22 cellular contexts compared by ENCODE assay signal in genomic region chr2:156541706-156542105, GRCh38.
DNase-seq lines count a peak whose midpoint lies in the region; ATAC-seq and TF ChIP-seq lines count a peak whose summit lies in the region.
"Had no signal": no experiment of that assay in that cellular context is flagged by ENCODE, and none has a peak within 500 bp of the region (broad histone marks: within the 10 kb centered on the region; RNA-seq: fewer than 3 reads in every experiment).

No MANE protein-coding gene starts in this region.

- intact Hi-C loops in IMR-90 (cut with micrococcal nuclease), result no loop called here
- intact Hi-C loops in upper lobe of right lung (cut with DNase I), result no loop called here
- intact Hi-C loops in colonic mucosa (cut with DNase I), result no loop called here

- no peak overlapping the region for H3K9ac ChIP-seq in IMR-90 (ENCODE audit: low read depth, low read length)
- no peak overlapping the region for H3K9ac ChIP-seq in colonic mucosa (ENCODE audit: low read depth in 2 of 2, low read length in 2 of 2)
- H3K9ac ChIP-seq: BLaER1 treated with 17β-estradiol and CSF1 and Interleukin-3, amounts not matched to agents 10 nM and 100 nM; SK-N-SH had no signal

- H3K4me1 Mint-ChIP-seq in central memory CD8-positive, alpha-beta T cell, result peaks cover 4% of the 10 kb centered on the region
- peaks cover 52% of the 10 kb centered on the region for H3K4me1 Mint-ChIP-seq in osteocyte (ENCODE audit: unreplicated experiment)

- H2BK5ac ChIP-seq in IMR-90 (ENCODE audit: low read depth, low read length, poor library complexity, severe bottlenecking), result peak overlapping the region; percentile 34

- peak overlapping the region; percentile 28; the same call in 1 of the 2 replicates for H3K56ac ChIP-seq in IMR-90 (ENCODE audit: extremely low read depth, insufficient read depth, low read length)

- TF ChIP-seq POLR2A in IMR-90 (IDR thresholded peaks at IDR 0.05; ENCODE audit: low read depth, low read length), result no peak

- H3K4ac ChIP-seq in IMR-90 (ENCODE audit: low read depth, low read length), result no peak overlapping the region

- no peak overlapping the region for H2BK120ac ChIP-seq in IMR-90 (ENCODE audit: low read depth, low read length)

- no TSS peak for BruUV-seq in IMR-90 (replicated peaks; lab: Mats Ljungman, UMichigan)

- WGBS in IMR-90 (ENCODE audit: extremely low coverage in 2 of 2, insufficient read length in 1 of 2), 2 experiments, result no CpG with 5 or more reads among the region's 2 CpGs

- H3K23ac ChIP-seq in IMR-90 (ENCODE audit: low read depth, low read length), result no peak overlapping the region

- peak overlapping the region; percentile 47 for H3K4me2 ChIP-seq in IMR-90 (ENCODE audit: low read depth, low read length)
- H3K4me2 ChIP-seq: BLaER1 treated with 17β-estradiol and CSF1 and Interleukin-3, amounts not matched to agents 10 nM and 100 nM; SK-N-SH had no signal

- H2AK5ac ChIP-seq in IMR-90 (ENCODE audit: low read depth, low read length), result no peak overlapping the region

- no peak overlapping the region for H2BK15ac ChIP-seq in IMR-90 (ENCODE audit: low read depth, low read length)

- H3K4me3 ChIP-seq in IMR-90 (ENCODE audit: insufficient read depth, low read depth, low read length), result no peak overlapping the region
- H3K4me3 ChIP-seq in upper lobe of right lung, result no peak overlapping the region
- H3K4me3 ChIP-seq in colonic mucosa, result no peak overlapping the region
- H3K4me3 ChIP-seq: BLaER1 treated with 17β-estradiol and CSF1 and Interleukin-3, amounts not matched to agents 10 nM and 100 nM; HAP-1 had no signal

- POLR2A ChIA-PET in IMR-90 (lab: Charles Lee; ENCODE audit: unreplicated experiment), result interaction anchor here (0.6 kb wide), 1 partner anchor 11 kb away, joined by 13 read pairs; no protein-coding TSS in a partner anchor

- H3K79me1 ChIP-seq in IMR-90 (ENCODE audit: low read depth in 1 of 2, low read length in 2 of 2), result peaks cover 5 to 6% of the 10 kb centered on the region in 2 experiments; a peak in 2 of 4 replicates

- peak overlapping the region; percentile 74 for H3K18ac ChIP-seq in IMR-90 (ENCODE audit: low read depth, low read length)

- H3K4me1 ChIP-seq in IMR-90 (ENCODE audit: control insufficient read depth, insufficient read depth, low read length) (peaks cover 7% of the 10 kb centered on the region), upper lobe of right lung (no peaks in the 10 kb centered on the region), colonic mucosa (no peaks in the 10 kb centered on the region)

- CTCF ChIA-PET in IMR-90 (lab: Yijun Ruan, JAX), result no interaction called here

- no peaks in the 10 kb centered on the region for H3K9me3 ChIP-seq in IMR-90 (ENCODE audit: control insufficient read depth, insufficient read depth, low read length)
- no peaks in the 10 kb centered on the region for H3K9me3 ChIP-seq in upper lobe of right lung
- no peaks in the 10 kb centered on the region for H3K9me3 ChIP-seq in colonic mucosa
- H3K9me3 ChIP-seq: BLaER1 treated with 17β-estradiol and CSF1 and Interleukin-3, amounts not matched to agents 10 nM and 100 nM; HAP-1; SK-N-SH had no signal

- TF ChIP-seq CTCF in IMR-90 (conservative IDR thresholded peaks at IDR 0.05; ENCODE audit: low read depth, low read length) (no peak), osteocyte (IDR thresholded peaks at IDR 0.05) (no peak), upper lobe of right lung (IDR thresholded peaks at IDR 0.05) (no peak), colonic mucosa (IDR thresholded peaks at IDR 0.05) (no peak)

- dilution Hi-C loops in IMR-90 (cut with HindIII; ENCODE audit: low sequenced_read_pairs, unreplicated experiment), result no loop called here

- no peak overlapping the region for H4K5ac ChIP-seq in IMR-90 (ENCODE audit: low read depth, low read length)

- H3K4me3 Mint-ChIP-seq in central memory CD8-positive, alpha-beta T cell, result no peak overlapping the region
- no peak overlapping the region for H3K4me3 Mint-ChIP-seq in osteocyte (ENCODE audit: unreplicated experiment)
- H3K4me3 Mint-ChIP-seq: CD8-positive, alpha-beta T cell had no signal

- no peaks in the 10 kb centered on the region for H3K9me3 Mint-ChIP-seq in central memory CD8-positive, alpha-beta T cell
- H3K9me3 Mint-ChIP-seq in osteocyte (ENCODE audit: unreplicated experiment), result no peaks in the 10 kb centered on the region
- H3K9me3 Mint-ChIP-seq: CD8-positive, alpha-beta T cell had no signal

- peak; percentile 52 for ATAC-seq in IMR-90 (ENCODE audit: low read depth)
- no peak for ATAC-seq in central memory CD8-positive, alpha-beta T cell (replicated peaks; ENCODE audit: extremely low read depth, poor library complexity, severe bottlenecking)
- no peak for ATAC-seq in upper lobe of right lung
- ATAC-seq: CD8-positive, alpha-beta T cell had no signal

- H3K27me3 ChIP-seq in IMR-90 (ENCODE audit: control insufficient read depth, insufficient read depth, low read length), result no peaks in the 10 kb centered on the region
- H3K27me3 ChIP-seq in upper lobe of right lung, result no peaks in the 10 kb centered on the region
- H3K27me3 ChIP-seq in colonic mucosa, result no peaks in the 10 kb centered on the region
- H3K27me3 ChIP-seq: BLaER1 treated with 17β-estradiol and CSF1 and Interleukin-3, amounts not matched to agents 10 nM and 100 nM had no signal

- in situ Hi-C loops in IMR-90 (cut with MboI; ENCODE audit: low sequenced_read_pairs), result no loop called here

- no peaks in the 10 kb centered on the region for H3K27me3 Mint-ChIP-seq in central memory CD8-positive, alpha-beta T cell
- no peaks in the 10 kb centered on the region for H3K27me3 Mint-ChIP-seq in osteocyte (ENCODE audit: unreplicated experiment)

- peak overlapping the region; percentile 11 for H3K27ac Mint-ChIP-seq in central memory CD8-positive, alpha-beta T cell (ENCODE audit: low read depth)
- peak overlapping the region; percentile 80 for H3K27ac Mint-ChIP-seq in osteocyte (ENCODE audit: unreplicated experiment)
- H3K27ac Mint-ChIP-seq: CD8-positive, alpha-beta T cell had no signal

- H3K36me3 ChIP-seq in IMR-90 (ENCODE audit: control insufficient read depth, insufficient read depth, low read length) (peaks cover 1% of the 10 kb centered on the region; the same call in 1 of the 2 replicates), upper lobe of right lung (no peaks in the 10 kb centered on the region), colonic mucosa (no peaks in the 10 kb centered on the region)
- H3K36me3 ChIP-seq: HAP-1 had no signal

- peak; percentile 11 for DNase-seq in IMR-90
- DNase-seq in central memory CD8-positive, alpha-beta T cell (ENCODE audit: low spot score in 2 of 2), result no peak
- peak; percentile 57 for DNase-seq in foreskin melanocyte
- no peak for DNase-seq in osteocyte (ENCODE audit: extremely low spot score, unreplicated experiment)
- no peak for DNase-seq in NAMALWA (ENCODE audit: low spot score)
- DNase-seq in upper lobe of right lung, result no peak
- DNase-seq in colonic mucosa, result no peak
- DNase-seq in iPS-NIHi11 (ENCODE audit: low spot score), result no peak
- DNase-seq: CD8-positive, alpha-beta T cell; KG1; NCI-H1092 treated with DMSO at 0.1 percent for 48 hours; NCI-H1436 treated with DMSO at 0.1 percent for 48 hours; NCI-H2029; NCI-H345; NCI-H524; NCI-H774; NK-92 treated with Interleukin-12 subunit alpha and Interleukin-12 subunit beta, amount 100 ng/mL, for 24 hours; SHP77 treated with DMSO at 0.1 percent for 48 hours; SK-N-SH had no signal

- no peak overlapping the region for H3K14ac ChIP-seq in IMR-90 (replicated peaks; ENCODE audit: low read depth, low read length)

- H3K36me3 Mint-ChIP-seq in central memory CD8-positive, alpha-beta T cell (ENCODE audit: insufficient read depth), result no peaks in the 10 kb centered on the region
- H3K36me3 Mint-ChIP-seq in osteocyte (ENCODE audit: unreplicated experiment), result peaks cover 9% of the 10 kb centered on the region

- TF ChIP-seq RAD21 in IMR-90 (IDR thresholded peaks at IDR 0.05; ENCODE audit: low read length), result no peak

- H2BK20ac ChIP-seq in IMR-90 (ENCODE audit: low read depth, low read length), result no peak overlapping the region

- peaks cover 8% of the 10 kb centered on the region for H3K9me1 ChIP-seq in IMR-90 (ENCODE audit: insufficient read depth, low read length)

- no peaks in the 10 kb centered on the region for H4K20me1 ChIP-seq in IMR-90 (ENCODE audit: insufficient read depth, low read length)
- H4K20me1 ChIP-seq: BLaER1 treated with 17β-estradiol and CSF1 and Interleukin-3, amounts not matched to agents 10 nM and 100 nM had no signal

- H2AK9ac ChIP-seq in IMR-90 (replicated peaks; ENCODE audit: low read depth, low read length, poor library complexity), result no peak overlapping the region

- H4K91ac ChIP-seq in IMR-90 (ENCODE audit: insufficient read depth, low read depth, low read length), result no peak overlapping the region

- no peak overlapping the region for H4K8ac ChIP-seq in IMR-90 (ENCODE audit: low read depth in 2 of 2, low read length in 2 of 2)

- no peak overlapping the region for H2AFZ ChIP-seq in IMR-90 (replicated peaks; ENCODE audit: low read length, poor library complexity)

- H3K27ac ChIP-seq in IMR-90 (ENCODE audit: insufficient read depth, low read length) (no peak overlapping the region), upper lobe of right lung (no peak overlapping the region), colonic mucosa (no peak overlapping the region)
- H3K27ac ChIP-seq: BLaER1 treated with 17β-estradiol and CSF1 and Interleukin-3, amounts not matched to agents 10 nM and 100 nM; RWPE1 had no signal

TF ChIP-seq in IMR-90, 13 proteins besides CTCF, POLR2A, EP300 and RAD21:
- no peak for TF ChIP-seq RFX5 (IDR thresholded peaks at IDR 0.05; ENCODE audit: low read depth, low read length)
- TF ChIP-seq MAZ (IDR thresholded peaks at IDR 0.05; ENCODE audit: borderline replicate concordance, low read depth, low read length), result no peak
- TF ChIP-seq BHLHE40 (IDR thresholded peaks at IDR 0.05; ENCODE audit: low read depth, low read length), result no peak
TF ChIP-seq in IMR-90: peak in this region for 0.

Comparison
In these comparisons a context has a peak if more than half of its experiments do, and no peak if none do; other contexts are left out.
1. DNase-seq: peak in IMR-90 (single experiment) and foreskin melanocyte (single experiment); none in central memory CD8-positive, alpha-beta T cell (0 of 2), osteocyte (single experiment), NAMALWA (single experiment), upper lobe of right lung (single experiment), colonic mucosa (single experiment) and iPS-NIHi11 (single experiment).